8 cellular contexts compared by ENCODE assay signal in genomic region chr1:32350785-32351076, GRCh38. TPM values are rescaled to one million over a fixed set of nuclear protein-coding genes. Genes with fewer than 3 reads are reported as not detected.
A peak's percentile ranks its signal among the peaks of the same experiment; 100 is the strongest.
DNase-seq lines count a peak whose midpoint lies in the region; ATAC-seq and TF ChIP-seq lines count a peak whose summit lies in the region.

No MANE protein-coding gene starts in this region.

- H3K27me3 Mint-ChIP-seq in Calu3 (ENCODE audit: unreplicated experiment) (peaks cover 9% of the 10 kb centered on the region), progenitor cell of endocrine pancreas (no peaks in the 10 kb centered on the region)

- H3K4me3 Mint-ChIP-seq in Calu3 (ENCODE audit: low read depth, unreplicated experiment) (peak overlapping the region; percentile 70), progenitor cell of endocrine pancreas (ENCODE audit: low read depth) (peak overlapping the region; percentile 86)

- H3K4me1 Mint-ChIP-seq in Calu3 (ENCODE audit: low read depth, unreplicated experiment) (peaks cover 25% of the 10 kb centered on the region), progenitor cell of endocrine pancreas (ENCODE audit: low read depth) (peaks cover 14% of the 10 kb centered on the region)

- intact Hi-C loops in Calu3 (cut with micrococcal nuclease; ENCODE audit: unreplicated experiment) (no loop called here), left colon (cut with DNase I, micrococcal nuclease) (no loop called here)

- peaks cover 32% of the 10 kb centered on the region for H3K36me3 Mint-ChIP-seq in Calu3 (ENCODE audit: insufficient read depth, unreplicated experiment)
- peaks cover 2% of the 10 kb centered on the region for H3K36me3 Mint-ChIP-seq in progenitor cell of endocrine pancreas (ENCODE audit: insufficient read depth)

- ATAC-seq in HG02981 (IDR thresholded peaks at IDR 0.05; ENCODE audit: unreplicated experiment) (no peak), left colon (no peak), HG02678 (IDR thresholded peaks at IDR 0.05; ENCODE audit: unreplicated experiment) (no peak)

- peak overlapping the region; percentile 89 for H3K27ac ChIP-seq in RWPE1

- TF ChIP-seq CTCF in Calu3 (IDR thresholded peaks at IDR 0.05; ENCODE audit: unreplicated experiment) (no peak), RWPE1 (conservative IDR thresholded peaks at IDR 0.05; ENCODE audit: low read depth) (no peak), epithelial cell of esophagus (IDR thresholded peaks at IDR 0.05; ENCODE audit: insufficient read depth, low read depth, low read length, missing control alignments) (no peak), progenitor cell of endocrine pancreas (IDR thresholded peaks at IDR 0.05; ENCODE audit: unreplicated experiment) (no peak)

- H3K27ac Mint-ChIP-seq in Calu3 (ENCODE audit: unreplicated experiment) (peak overlapping the region; percentile 35), progenitor cell of endocrine pancreas (no peak overlapping the region)

- H3K9me3 Mint-ChIP-seq in Calu3 (ENCODE audit: low read depth, unreplicated experiment): no peaks in the 10 kb centered on the region
- H3K9me3 Mint-ChIP-seq in progenitor cell of endocrine pancreas (ENCODE audit: low read depth): no peaks in the 10 kb centered on the region

- peak overlapping the region; percentile 60 for H3K4me3 ChIP-seq in epithelial cell of esophagus (ENCODE audit: low read length)

- no peak for DNase-seq in Calu3
- DNase-seq in RWPE1 (ENCODE audit: low spot score): no peak
- DNase-seq in epithelial cell of esophagus (ENCODE audit: low read depth): no peak
- DNase-seq in progenitor cell of endocrine pancreas (ENCODE audit: low spot score, unreplicated experiment): no peak
- no peak for DNase-seq in left colon
- no peak for DNase-seq in midbrain (lab: John Stamatoyannopoulos, UW)

- no TSS peak for BruUV-seq in Calu3 (replicated peaks; lab: Mats Ljungman, UMichigan)

- CTCF ChIA-PET in Calu3 (lab: Charles Lee) (interaction anchor here (1.2 kb wide), 1 partner anchor 15 kb away, joined by 4 read pairs; the partner anchor contains the start of gene MARCKSL1), RWPE1 (lab: Yijun Ruan, JAX) (interaction anchor here (0.6 kb wide), 1 partner anchor 361 kb away, joined by 3 read pairs; no protein-coding TSS in a partner anchor)

- POLR2A ChIA-PET in RWPE1 (lab: Yijun Ruan, JAX; ENCODE audit: low non-redundant PET): no interaction called here

RNA-seq across cellular contexts. Expression of gene FAM229A, which starts 11.6 kb away (rescaled TPM):
- total RNA-seq in Calu3 (2022) (7.3 and 7.5 TPM in 2 replicates), progenitor cell of endocrine pancreas (15.0 and 17.3 TPM in 2 replicates), left colon (1 to 10 TPM; 7.9 to 8.9 TPM)

RNA-seq across cellular contexts. Expression of gene TSSK3, which starts 11.6 kb away (rescaled TPM):
- total RNA-seq in Calu3 (2022): 1.8 and 5.1 TPM in 2 replicates
- 3.1 and 3.9 TPM in 2 replicates for total RNA-seq in progenitor cell of endocrine pancreas
- total RNA-seq in left colon: 1 to 10 TPM; 1.2 to 1.9 TPM

RNA-seq across cellular contexts. Expression of gene MARCKSL1, which starts 14.7 kb away (rescaled TPM):
- total RNA-seq in Calu3 (2022) (169 and 193 TPM in 2 replicates), progenitor cell of endocrine pancreas (774 and 833 TPM in 2 replicates), left colon (100 to 1,000 TPM; 135 to 144 TPM)

RNA-seq across cellular contexts. Expression of gene BSDC1, which starts 43.5 kb away (rescaled TPM):
- total RNA-seq in Calu3 (2022) (48.5 and 49.4 TPM in 2 replicates), progenitor cell of endocrine pancreas (91.0 and 93.6 TPM in 2 replicates), left colon (10 to 100 TPM; 73.0 to 87.9 TPM)

RNA-seq across cellular contexts. Expression of gene HDAC1, which starts 58.8 kb away (rescaled TPM):
- total RNA-seq in Calu3 (2022) (186 and 197 TPM in 2 replicates), progenitor cell of endocrine pancreas (197 and 207 TPM in 2 replicates), left colon (100 to 1,000 TPM; 218 to 252 TPM)
